In genomic region chr12:2813214-2813554, GRCh38 we compare ENCODE assay signal across 8 cellular contexts. TPM values are rescaled to one million over a fixed set of nuclear protein-coding genes. Genes with fewer than 3 reads are reported as not detected.
DNase-seq lines count a peak whose midpoint lies in the region; ATAC-seq lines count a peak whose summit lies in the region.

No MANE protein-coding gene starts in this region.

- peak overlapping the region; percentile 95 for H3K4me2 ChIP-seq in skeletal muscle satellite cell (ENCODE audit: low read length)

- peaks cover 8% of the 10 kb centered on the region for H3K36me3 ChIP-seq in skeletal muscle satellite cell (ENCODE audit: insufficient read depth, low read length)

- H3K27me3 Mint-ChIP-seq in T-helper 17 cell: no peaks in the 10 kb centered on the region

- peaks cover 5% of the 10 kb centered on the region for H3K36me3 Mint-ChIP-seq in T-helper 17 cell (ENCODE audit: low read depth)

- H3K9ac ChIP-seq in skeletal muscle satellite cell (ENCODE audit: low read depth, low read length): peak overlapping the region; percentile 95

- H3K4me1 Mint-ChIP-seq in T-helper 17 cell: peaks cover 26% of the 10 kb centered on the region

- no peak for DNase-seq in T-helper 17 cell
- no peak for DNase-seq in left ventricle myocardium superior
- DNase-seq in stimulated activated CD4-positive, alpha-beta T cell treated with anti-CD3 and anti-CD28 coated beads, Interleukin-12 subunit alpha, Interleukin-12 subunit beta, amount 100 ng/mL, for 4 hours: no peak
- no peak for DNase-seq in NCI-H1105 treated with DMSO at 0.1 percent for 48 hours (lab: John Stamatoyannopoulos, UW)
- DNase-seq in C1 segment of cervical spinal cord (lab: John Stamatoyannopoulos, UW): no peak

- ATAC-seq in GM21447 (IDR thresholded peaks at IDR 0.05; ENCODE audit: unreplicated experiment): peak; percentile 0
- ATAC-seq in T-helper 17 cell: peak; percentile 4
- peak; percentile 3 for ATAC-seq in left ventricle myocardium superior
- no peak for ATAC-seq in GM18502 (IDR thresholded peaks at IDR 0.05; ENCODE audit: poor library complexity, unreplicated experiment)

- H3K27me3 ChIP-seq in skeletal muscle satellite cell (ENCODE audit: control insufficient read depth, insufficient read depth, low read length): no peaks in the 10 kb centered on the region

- no peaks in the 10 kb centered on the region for H3K9me3 ChIP-seq in T-helper 17 cell (ENCODE audit: control insufficient read depth, low read length, poor library complexity, severe bottlenecking)
- H3K9me3 ChIP-seq in skeletal muscle satellite cell (replicated peaks; ENCODE audit: low read length): no peaks in the 10 kb centered on the region

- peak overlapping the region; percentile 98 for H3K27ac Mint-ChIP-seq in T-helper 17 cell

- H3K4me3 ChIP-seq in skeletal muscle satellite cell (ENCODE audit: low read length): peak overlapping the region; percentile 94

- H3K4me3 Mint-ChIP-seq in T-helper 17 cell: peak overlapping the region; percentile 99

- H3K4me1 ChIP-seq in skeletal muscle satellite cell (ENCODE audit: control insufficient read depth, insufficient read depth, low read length): peaks cover 12% of the 10 kb centered on the region

- intact Hi-C loops in left ventricle myocardium superior (cut with micrococcal nuclease): no loop called here

RNA-seq across cellular contexts. Expression of gene ITFG2, which starts 0.7 kb away (rescaled TPM):
- 10 to 100 TPM; 63.1 to 63.9 TPM for total RNA-seq in T-helper 17 cell
- total RNA-seq in left ventricle myocardium superior: 14.7 TPM
- total RNA-seq in skeletal muscle satellite cell (2012; rRNA removed): 11.7 and 13.5 TPM in 2 replicates

RNA-seq across cellular contexts. Expression of gene FKBP4, which starts 18.4 kb away (rescaled TPM):
- total RNA-seq in T-helper 17 cell: 10 to 100 TPM; 41.9 to 44.9 TPM
- total RNA-seq in left ventricle myocardium superior: 59.0 TPM
- total RNA-seq in skeletal muscle satellite cell (2012; rRNA removed): 50.7 and 55.0 TPM in 2 replicates

RNA-seq across cellular contexts. Expression of gene NRIP2, which starts 21.7 kb away (rescaled TPM):
- total RNA-seq in T-helper 17 cell (not detected), left ventricle myocardium superior (1.1 TPM)
- not detected in 2 replicates for total RNA-seq in skeletal muscle satellite cell (2012; rRNA removed)

RNA-seq across cellular contexts. Expression of gene TEX52, which starts 43.7 kb away (rescaled TPM):
- not detected for total RNA-seq in T-helper 17 cell
- total RNA-seq in left ventricle myocardium superior: not detected
- not detected in 2 replicates for total RNA-seq in skeletal muscle satellite cell (2012; rRNA removed)
